8 cellular contexts compared by ENCODE assay signal in genomic region chr1:234601217-234602017, GRCh38. TPM values are rescaled to one million over a fixed set of nuclear protein-coding genes. Genes with fewer than 3 reads are reported as not detected.
DNase-seq lines count a peak whose midpoint lies in the region; FAIRE-seq and TF ChIP-seq lines count a peak whose summit lies in the region.

No MANE protein-coding gene starts in this region.

- no peaks in the 10 kb centered on the region for H3K9me3 Mint-ChIP-seq in dendritic cell treated with granulocyte-macrophage colony-stimulating factor and Interleukin-4, amounts not matched to agents 40 ng/mL and 50 ng/mL, for 4 days
- H3K9me3 Mint-ChIP-seq in nephron progenitor cell = peaks cover under 1% of the 10 kb centered on the region

- POLR2A ChIA-PET in A673 (lab: Charles Lee; ENCODE audit: low non-redundant PET) = no interaction called here

- H3K36me3 ChIP-seq in A673 (ENCODE audit: insufficient read depth, low read length, poor library complexity, severe bottlenecking) = peaks cover 27% of the 10 kb centered on the region

- peaks cover 44% of the 10 kb centered on the region for H3K36me3 Mint-ChIP-seq in dendritic cell treated with granulocyte-macrophage colony-stimulating factor and Interleukin-4, amounts not matched to agents 40 ng/mL and 50 ng/mL, for 4 days (ENCODE audit: low read depth)
- peaks cover 45% of the 10 kb centered on the region for H3K36me3 Mint-ChIP-seq in nephron progenitor cell (ENCODE audit: low read depth)

- H3K27me3 ChIP-seq in A673 (replicated peaks; ENCODE audit: insufficient read depth, low read depth, low read length, poor library complexity) = no peaks in the 10 kb centered on the region

- peak overlapping the region; percentile 86 for H3K27ac ChIP-seq in A673 (ENCODE audit: low read depth, low read length, poor library complexity, severe bottlenecking)

- intact Hi-C loops in A673 (cut with micrococcal nuclease; ENCODE audit: unreplicated experiment) = loop anchor here (2.0 to 10.0 kb wide), 3 partner anchors 103 to 487 kb away; no protein-coding TSS in a partner anchor
- intact Hi-C loops in dendritic cell treated with granulocyte-macrophage colony-stimulating factor and Interleukin-4, amounts not matched to agents 40 ng/mL and 50 ng/mL, for 4 days (cut with micrococcal nuclease) = no loop called here

- H3K4me3 Mint-ChIP-seq in dendritic cell treated with granulocyte-macrophage colony-stimulating factor and Interleukin-4, amounts not matched to agents 40 ng/mL and 50 ng/mL, for 4 days = no peak overlapping the region
- H3K4me3 Mint-ChIP-seq in nephron progenitor cell = peak overlapping the region; percentile 79

- DNase-seq in A673 (ENCODE audit: low spot score) (peak; percentile 63), GM19239 (ENCODE audit: insufficient read length, low spot score) (no peak), RKO (ENCODE audit: low spot score) (peak; percentile 22), nephron progenitor cell (no peak), SW480 (ENCODE audit: low spot score) (no peak), H4 (ENCODE audit: low spot score) (no peak), HTR-8/SVneo (ENCODE audit: insufficient read length, low spot score) (no peak)

- H3K9me3 ChIP-seq in A673 (ENCODE audit: low read depth, low read length, poor library complexity, severe bottlenecking) = no peaks in the 10 kb centered on the region

- H3K4me1 ChIP-seq in A673 (ENCODE audit: insufficient read depth, low read length, poor library complexity, severe bottlenecking) = peaks cover 63% of the 10 kb centered on the region

- H3K4me3 ChIP-seq in A673 (ENCODE audit: low read depth, low read length, poor library complexity, severe bottlenecking) = peak overlapping the region; percentile 58

- peaks cover 34% of the 10 kb centered on the region for H3K4me1 Mint-ChIP-seq in dendritic cell treated with granulocyte-macrophage colony-stimulating factor and Interleukin-4, amounts not matched to agents 40 ng/mL and 50 ng/mL, for 4 days (ENCODE audit: low read depth)
- peaks cover 73% of the 10 kb centered on the region for H3K4me1 Mint-ChIP-seq in nephron progenitor cell

- H3K27ac Mint-ChIP-seq in dendritic cell treated with granulocyte-macrophage colony-stimulating factor and Interleukin-4, amounts not matched to agents 40 ng/mL and 50 ng/mL, for 4 days = peak overlapping the region; percentile 93
- H3K27ac Mint-ChIP-seq in nephron progenitor cell = peak overlapping the region; percentile 96

- TF ChIP-seq CTCF in A673 (conservative IDR thresholded peaks at IDR 0.05; ENCODE audit: low read depth, low read length) (no peak), nephron progenitor cell (IDR thresholded peaks at IDR 0.05) (no peak)

- no peaks in the 10 kb centered on the region for H3K27me3 Mint-ChIP-seq in dendritic cell treated with granulocyte-macrophage colony-stimulating factor and Interleukin-4, amounts not matched to agents 40 ng/mL and 50 ng/mL, for 4 days
- H3K27me3 Mint-ChIP-seq in nephron progenitor cell (ENCODE audit: low read depth, poor library complexity) = no peaks in the 10 kb centered on the region

- FAIRE-seq in GM19239 (lab: Jason Lieb, UNC) = peak; percentile 45
- FAIRE-seq in HTR-8/SVneo (lab: Jason Lieb, UNC) = no peak

- BruUV-seq in A673 (replicated peaks; lab: Mats Ljungman, UMichigan) = no TSS peak

- CTCF ChIA-PET in A673 (lab: Charles Lee) = no interaction called here

RNA-seq across cellular contexts. Expression of gene IRF2BP2, which starts 8.6 kb away (rescaled TPM):
- 39.9 and 43.8 TPM in 2 replicates for total RNA-seq in A673 (2021)
- 34.3 and 43.4 TPM in 2 replicates for total RNA-seq in H4 (2014; rRNA removed; shearing (Covaris generic))

Comparison
In these comparisons a context has a peak if more than half of its experiments do, and no peak if none do; other contexts are left out.
1. DNase-seq: peak in A673 (single experiment) and RKO (single experiment); none in GM19239 (single experiment), nephron progenitor cell (single experiment), SW480 (single experiment), H4 (single experiment) and HTR-8/SVneo (single experiment).